32 cellular contexts compared by ENCODE assay signal in genomic region chr2:205439621-205440020, GRCh38.
"Had no signal": no experiment of that assay in that cellular context is flagged by ENCODE, and none has a peak within 500 bp of the region (broad histone marks: within the 10 kb centered on the region; RNA-seq: fewer than 3 reads in every experiment).

No MANE protein-coding gene starts in this region.

- H3K27ac ChIP-seq: adrenal gland, ascending aorta, body of pancreas, brain microvascular endothelial cell, breast epithelium, cardiac muscle cell had no signal

- H3K36me3 ChIP-seq: adrenal gland, brain microvascular endothelial cell, breast epithelium, cardiac muscle cell had no signal

- H3K4me1 ChIP-seq: ascending aorta, body of pancreas, breast epithelium had no signal

- H3K27me3 ChIP-seq: adrenal gland, ascending aorta, body of pancreas, brain microvascular endothelial cell, breast epithelium, cardiac muscle cell had no signal

- ATAC-seq: activated naive CD4-positive, alpha-beta T cell treated with anti-CD3 and anti-CD28 coated beads, Interleukin-2, amount 50 U/mL, for 72 hours; activated naive CD8-positive, alpha-beta T cell treated with anti-CD3 and anti-CD28 coated beads, Interleukin-2, amount 50 U/mL, for 24 hours; activated T-cell treated with anti-CD3 and anti-CD28 coated beads, Interleukin-2, amount 50 U/mL, for 4 hours; activated T-cell treated with anti-CD3 and anti-CD28 coated beads, Interleukin-2, amount 50 U/mL, for 72 hours; activated T-helper 17 cell treated with anti-CD3 and anti-CD28 coated beads, Interleukin-2, amount 50 U/mL, for 72 hours; body of pancreas had no signal

- DNase-seq: activated effector memory CD4-positive, alpha-beta T cell treated with anti-CD3 and anti-CD28 coated beads, Interleukin-2, amount 50 U/mL, for 16 hours; activated effector memory CD4-positive, alpha-beta T cell treated with Interleukin-2 at 50 U/mL for 16 hours; activated gamma-delta T cell; activated gamma-delta T cell treated with Interleukin-2 at 50 U/mL for 16 hours; activated naive CD4-positive, alpha-beta T cell; activated naive CD4-positive, alpha-beta T cell treated with anti-CD3 and anti-CD28 coated beads for 36 hours; activated naive CD4-positive, alpha-beta T cell treated with anti-CD3 and anti-CD28 coated beads, Interleukin-2, amount 10 ng/mL, durations not matched to agents 7 days and 5 days; activated naive CD4-positive, alpha-beta T cell treated with anti-CD3 and anti-CD28 coated beads, Interleukin-2, amount 50 U/mL, for 16 hours; activated naive CD4-positive, alpha-beta T cell treated with Interleukin-2 at 50 U/mL for 16 hours; activated naive CD8-positive, alpha-beta T cell treated with anti-CD3 and anti-CD28 coated beads for 36 hours; activated naive CD8-positive, alpha-beta T cell treated with anti-CD3 and anti-CD28 coated beads, Interleukin-2, amount 10 ng/mL, durations not matched to agents 7 days and 5 days; activated naive CD8-positive, alpha-beta T cell treated with anti-CD3 and anti-CD28 coated beads, Interleukin-2, amount 50 U/mL, for 24 hours; activated T-cell treated with anti-CD3 and anti-CD28 coated beads, Interleukin-2, amount 50 U/mL, for 1 hour; activated T-cell treated with anti-CD3 and anti-CD28 coated beads, Interleukin-2, amount 50 U/mL, for 24 hours; activated T-cell treated with anti-CD3 and anti-CD28 coated beads, Interleukin-2, amount 50 U/mL, for 4 hours; activated T-cell treated with anti-CD3 and anti-CD28 coated beads, Interleukin-2, amount 50 U/mL, for 48 hours; activated T-cell treated with anti-CD3 and anti-CD28 coated beads, Interleukin-2, amount 50 U/mL, for 72 hours; adrenal gland; amniotic stem cell; amygdala; anterior cingulate cortex; aorta; body of pancreas; brain microvascular endothelial cell; caudate nucleus; central memory CD4-positive, alpha-beta T cell; cerebellar nuclear complex had no signal

- H3K4me3 ChIP-seq: adrenal gland, ascending aorta, body of pancreas, breast epithelium, cardiac muscle cell had no signal

- H3K9me3 ChIP-seq: adrenal gland, ascending aorta, body of pancreas had no signal
